ENCODE assay signal across 33 cellular contexts in genomic region chr4:37445023-37445422, GRCh38.
"Had no signal": no experiment of that assay in that cellular context is flagged by ENCODE, and none has a peak within 500 bp of the region (broad histone marks: within the 10 kb centered on the region; RNA-seq: fewer than 3 reads in every experiment).

No MANE protein-coding gene starts in this region.

- H3K27ac ChIP-seq: brain microvascular endothelial cell, Peyer's patch, SJSA1 had no signal

- H3K9ac ChIP-seq: SK-N-SH had no signal

- H3K4me1 ChIP-seq: SJSA1 had no signal

- H3K4me3 ChIP-seq: MG63, Peyer's patch, SJSA1 had no signal

- H3K4me2 ChIP-seq: SK-N-SH had no signal

- H3K27me3 ChIP-seq: brain microvascular endothelial cell, MG63, Peyer's patch, SJSA1 had no signal

- H3K9me3 ChIP-seq: MG63, Peyer's patch, SJSA1, SK-N-SH had no signal

- H3K36me3 ChIP-seq: brain microvascular endothelial cell, MG63, Peyer's patch, SJSA1 had no signal

- DNase-seq: activated CD4-positive, alpha-beta memory T cell treated with anti-CD3 and anti-CD28 coated beads, Interleukin-2, amount 10 ng/mL, durations not matched to agents 7 days and 5 days; activated CD4-positive, alpha-beta T cell treated with anti-CD3 and anti-CD28 coated beads for 36 hours; activated CD4-positive, alpha-beta T cell treated with anti-CD3 and anti-CD28 coated beads, Interleukin-2, amount 50 U/mL, for 1 hour; activated CD8-positive, alpha-beta memory T cell treated with anti-CD3 and anti-CD28 coated beads for 24 hours; activated CD8-positive, alpha-beta memory T cell treated with anti-CD3 and anti-CD28 coated beads, Interleukin-2, amount 10 ng/mL, durations not matched to agents 7 days and 5 days; activated CD8-positive, alpha-beta memory T cell treated with anti-CD3 and anti-CD28 coated beads, Interleukin-2, amount 50 U/mL, for 48 hours; activated effector memory CD4-positive, alpha-beta T cell treated with Interleukin-2 at 50 U/mL for 16 hours; activated naive CD4-positive, alpha-beta T cell treated with anti-CD3 and anti-CD28 coated beads, Interleukin-2, amount 50 U/mL, for 16 hours; activated naive CD8-positive, alpha-beta T cell treated with anti-CD3 and anti-CD28 coated beads for 36 hours; activated T-cell treated with anti-CD3 and anti-CD28 coated beads, Interleukin-2, amount 50 U/mL, for 48 hours; amniotic stem cell; aorta; brain microvascular endothelial cell; central memory CD4-positive, alpha-beta T cell; Kasumi-1; KG1; MG63; NCI-H1048; NCI-H1105 treated with DMSO at 0.1 percent for 48 hours; NCI-H1436; NCI-H1694; NCI-H1930; NCI-H2171 treated with DMSO at 0.1 percent for 48 hours; NCI-H2227 treated with DMSO at 0.1 percent for 48 hours; NCI-H446; NCI-H510A treated with DMSO at 0.1 percent for 48 hours; NCI-H526 treated with DMSO at 0.1 percent for 48 hours; PC-3; Peyer's patch; RPMI8226; SHP77 treated with DMSO at 0.1 percent for 48 hours; SK-N-SH had no signal
